Comparison of ENCODE assay signal across 20 cellular contexts in genomic region chr13:51541037-51541436, GRCh38.
"Had no signal": no experiment of that assay in that cellular context is flagged by ENCODE, and none has a peak within 500 bp of the region (broad histone marks: within the 10 kb centered on the region; RNA-seq: fewer than 3 reads in every experiment).

No MANE protein-coding gene starts in this region.

- H3K4me2 ChIP-seq: smooth muscle cell had no signal

- H3K36me3 ChIP-seq: adrenal gland, ascending aorta, brain microvascular endothelial cell, left lung, right lobe of liver, thoracic aorta had no signal

- H3K9me3 ChIP-seq: adrenal gland, ascending aorta, left lung, right lobe of liver, thoracic aorta had no signal

- H3K27ac ChIP-seq: adrenal gland, ascending aorta, brain microvascular endothelial cell, foreskin keratinocyte, left lung, right lobe of liver, thoracic aorta had no signal

- H3K4me1 ChIP-seq: ascending aorta, right lobe of liver had no signal

- DNase-seq: activated CD4-positive, alpha-beta T cell treated with anti-CD3 and anti-CD28 coated beads for 1 hour; activated CD4-positive, alpha-beta T cell treated with anti-CD3 and anti-CD28 coated beads, Interleukin-2, amount 50 U/mL, for 1 hour; activated CD8-positive, alpha-beta T cell treated with anti-CD3 and anti-CD28 coated beads, Interleukin-2, amount 10 ng/mL, durations not matched to agents 7 days and 5 days; adrenal gland; brain microvascular endothelial cell; central memory CD4-positive, alpha-beta T cell; effector memory CD4-positive, alpha-beta T cell; foreskin keratinocyte; glutamatergic neuron; hippocampal formation; kidney glomerular epithelial cell; left lung; mammary epithelial cell; nucleus accumbens; right lobe of liver; stimulated activated CD4-positive, alpha-beta T cell treated with anti-CD3 and anti-CD28 coated beads, Interleukin-15, amount 100 ng/mL, for 24 hours; stimulated activated naive B cell treated with anti-CD40 and anti-IgM and Interleukin-4, amounts not matched to agents 10 μg/mL and 1 μg/mL and 100 μg/mL, for 72 hours had no signal

- H3K4me3 ChIP-seq: adrenal gland, ascending aorta, left lung, right lobe of liver, smooth muscle cell, thoracic aorta had no signal

- H3K27me3 ChIP-seq: adrenal gland, ascending aorta, brain microvascular endothelial cell, foreskin keratinocyte, left lung, right lobe of liver had no signal

- ATAC-seq: activated CD8-positive, alpha-beta T cell treated with anti-CD3 and anti-CD28 coated beads, Interleukin-2, amount 10 ng/mL, durations not matched to agents 7 days and 5 days; stimulated activated naive B cell treated with anti-CD40 and anti-IgM and Interleukin-4, amounts not matched to agents 10 μg/mL and 1 μg/mL and 100 μg/mL, for 72 hours had no signal
